In genomic region chr22:23402275-23403151, GRCh38 we compare ENCODE assay signal across 8 cellular contexts.
DNase-seq lines count a peak whose midpoint lies in the region; ATAC-seq lines count a peak whose summit lies in the region.

No MANE protein-coding gene starts in this region.

- no CpG with 5 or more reads among the region's 82 CpGs for WGBS in iPS DF 6.9 (ENCODE audit: insufficient coverage, insufficient read length)

- H3K27ac ChIP-seq in iPS DF 6.9 (ENCODE audit: low read length) (no peak overlapping the region), skin epidermis (peak overlapping the region in 3 of 21 experiments; percentile 58 to 69 (median 67))

- peak overlapping the region; percentile 36; the same call in 1 of the 2 replicates for H3K4me3 ChIP-seq in iPS DF 6.9 (ENCODE audit: low read length)
- peak overlapping the region in 5 of 7 experiments; percentile 14 to 42 (median 27) for H3K4me3 ChIP-seq in skin epidermis

- peaks cover 1% of the 10 kb centered on the region; the same call in 1 of the 2 replicates for H3K4me1 ChIP-seq in iPS DF 6.9 (ENCODE audit: control insufficient read depth, insufficient read depth, low read length)

- ATAC-seq in GM21723 (IDR thresholded peaks at IDR 0.05; ENCODE audit: unreplicated experiment): no peak

- DNase-seq in SIG-M5 treated with dmso at 0.1 percent for 504 hours (lab: John Stamatoyannopoulos, UW; ENCODE audit: unreplicated experiment) (peak; percentile 41), SIG-M5 (lab: John Stamatoyannopoulos, UW) (no peak), HUDEP-2 (lab: John Stamatoyannopoulos, UW; ENCODE audit: unreplicated experiment in 76 of 76) (peak in 45 of 76 experiments; percentile 1 to 56 (median 24)), RPMI8226 (peak; percentile 91), astrocyte of the hippocampus (ENCODE audit: low read depth, low spot score) (peak; percentile 89), iPS DF 6.9 (ENCODE audit: low read depth, low spot score) (no peak)

- no peaks in the 10 kb centered on the region for H3K36me3 ChIP-seq in iPS DF 6.9 (ENCODE audit: control insufficient read depth, insufficient read depth, low read length)

- H3K9me3 ChIP-seq in iPS DF 6.9 (ENCODE audit: control insufficient read depth, insufficient read depth, low read length): no peaks in the 10 kb centered on the region

- no peaks in the 10 kb centered on the region for H3K27me3 ChIP-seq in iPS DF 6.9 (ENCODE audit: control insufficient read depth, insufficient read depth, low read length)

Comparison
In these comparisons a context has a peak if more than half of its experiments do, and no peak if none do; other contexts are left out.
1. DNase-seq: peak in SIG-M5 treated with dmso at 0.1 percent for 504 hours (single experiment), HUDEP-2 (45 of 76), RPMI8226 (single experiment) and astrocyte of the hippocampus (single experiment); none in SIG-M5 (single experiment) and iPS DF 6.9 (single experiment).